20 cellular contexts compared by ENCODE assay signal in the genomic region with DNA sequence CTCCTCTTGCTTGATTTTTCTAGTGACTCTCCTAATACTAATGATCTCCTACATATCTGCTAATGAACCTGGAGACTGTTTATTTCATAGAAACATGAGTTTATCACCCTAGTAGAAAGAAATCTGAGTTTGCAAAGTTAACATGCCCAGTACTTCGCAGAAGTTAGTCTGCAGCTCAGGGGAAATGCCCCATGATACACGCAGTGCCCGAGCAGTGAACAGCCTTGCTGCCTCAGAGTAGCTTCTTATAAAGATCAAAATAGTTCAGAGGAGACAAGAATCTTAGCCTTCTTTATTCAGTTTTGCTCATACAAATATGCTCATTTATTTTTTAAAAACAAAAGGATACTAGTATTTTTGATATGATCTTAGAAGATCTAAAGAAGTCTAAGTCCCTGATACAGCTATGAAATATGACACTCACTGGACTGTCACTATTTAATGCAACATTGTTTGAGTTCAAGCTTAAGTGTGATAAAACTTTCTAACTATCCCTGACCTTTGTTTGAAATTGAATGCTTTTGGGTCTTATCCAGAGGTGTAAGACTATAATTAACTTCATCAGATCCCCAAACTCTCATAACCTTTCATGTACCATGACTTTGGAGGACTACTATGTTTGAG. TPM values are rescaled to one million over a fixed set of nuclear protein-coding genes. Genes with fewer than 3 reads are reported as not detected.
DNase-seq lines count a peak whose midpoint lies in the region; ATAC-seq and TF ChIP-seq lines count a peak whose summit lies in the region.
"Had no signal": no experiment of that assay in that cellular context is flagged by ENCODE, and none has a peak within 500 bp of the region (broad histone marks: within the 10 kb centered on the region; RNA-seq: fewer than 3 reads in every experiment).

No MANE protein-coding gene starts in this region.

- H3K27me3 Mint-ChIP-seq in mesothelial cell of epicardium (ENCODE audit: low read depth): no peaks in the 10 kb centered on the region
- peaks cover 11% of the 10 kb centered on the region for H3K27me3 Mint-ChIP-seq in activated CD4-positive, alpha-beta memory T cell treated with anti-CD3 and anti-CD28 coated beads for 36 hours

- POLR2A ChIA-PET in activated CD4-positive, alpha-beta memory T cell treated with anti-CD3 and anti-CD28 coated beads for 36 hours (lab: Charles Lee): no interaction called here

- H3K9me3 Mint-ChIP-seq in mesothelial cell of epicardium: no peaks in the 10 kb centered on the region
- no peaks in the 10 kb centered on the region for H3K9me3 Mint-ChIP-seq in activated CD4-positive, alpha-beta memory T cell treated with anti-CD3 and anti-CD28 coated beads for 36 hours
- H3K9me3 Mint-ChIP-seq: CD8-positive, alpha-beta memory T cell had no signal

- CTCF ChIA-PET in activated CD4-positive, alpha-beta memory T cell treated with anti-CD3 and anti-CD28 coated beads for 36 hours (lab: Charles Lee): interaction anchor here (0.6 kb wide), 1 partner anchor 1382 kb away, joined by 4 read pairs; no protein-coding TSS in a partner anchor

- DNase-seq in cardiac muscle cell (ENCODE audit: low read depth in 1 of 2, low spot score in 1 of 2) (no peak), heart left ventricle (no peak), mesothelial cell of epicardium (ENCODE audit: low spot score in 2 of 2, unreplicated experiment in 2 of 2) (no peak), psoas muscle (no peak), NCI-H2029 treated with DMSO at 0.1 percent for 48 hours (lab: John Stamatoyannopoulos, UW) (no peak)
- no peak for DNase-seq in effector CD8-positive, alpha-beta T cell (lab: John Stamatoyannopoulos, UW)
- no peak for DNase-seq in activated CD4-positive, alpha-beta memory T cell treated with anti-CD3 and anti-CD28 coated beads for 36 hours
- DNase-seq: CD8-positive, alpha-beta memory T cell; DND-41; GDM1; KG1; NCI-H1092; NCI-H1694; NCI-H345; NCI-H526 treated with DMSO at 0.1 percent for 48 hours; OCI-M1 had no signal

- peaks cover 41% of the 10 kb centered on the region for H3K4me1 Mint-ChIP-seq in mesothelial cell of epicardium
- H3K4me1 Mint-ChIP-seq in activated CD4-positive, alpha-beta memory T cell treated with anti-CD3 and anti-CD28 coated beads for 36 hours (ENCODE audit: low read depth): no peaks in the 10 kb centered on the region
- H3K4me1 Mint-ChIP-seq: CD8-positive, alpha-beta memory T cell had no signal

- no peak for TF ChIP-seq POLR2A in heart left ventricle (IDR thresholded peaks at IDR 0.05)

- H3K36me3 ChIP-seq in cardiac muscle cell (no peaks in the 10 kb centered on the region), heart left ventricle (no peaks in the 10 kb centered on the region), psoas muscle (ENCODE audit: insufficient read depth in 1 of 2, low read depth in 1 of 2) (no peaks in the 10 kb centered on the region)
- H3K36me3 ChIP-seq: BLaER1 had no signal

- peak overlapping the region; percentile 91 for H3K27ac Mint-ChIP-seq in mesothelial cell of epicardium
- H3K27ac Mint-ChIP-seq in activated CD4-positive, alpha-beta memory T cell treated with anti-CD3 and anti-CD28 coated beads for 36 hours: no peak overlapping the region
- H3K27ac Mint-ChIP-seq: CD8-positive, alpha-beta memory T cell had no signal

- WGBS in heart left ventricle, 4 donors: 67 to 77% (median 74%) methylated on average over 3 of the region's 3 CpGs
- 19 to 46% (median 26%) methylated on average over 3 of the region's 3 CpGs for WGBS in psoas muscle, 3 donors

- no peak overlapping the region for H3K4me3 ChIP-seq in cardiac muscle cell
- H3K4me3 ChIP-seq in heart left ventricle: no peak overlapping the region
- peak overlapping the region; percentile 43 for H3K4me3 ChIP-seq in psoas muscle
- H3K4me3 ChIP-seq: BLaER1 had no signal

- intact Hi-C loops in heart left ventricle (cut with DNase I) (no loop called here), psoas muscle (cut with DNase I) (no loop called here)
- intact Hi-C loops in activated CD4-positive, alpha-beta memory T cell treated with anti-CD3 and anti-CD28 coated beads for 36 hours (cut with micrococcal nuclease): no loop called here

- H3K27me3 ChIP-seq in cardiac muscle cell (no peaks in the 10 kb centered on the region), heart left ventricle (no peaks in the 10 kb centered on the region), psoas muscle (ENCODE audit: insufficient read depth in 3 of 3, low read length in 2 of 3) (no peaks in the 10 kb centered on the region)
- H3K27me3 ChIP-seq: BLaER1 had no signal

- H3K9me3 ChIP-seq in cardiac muscle cell (ENCODE audit: low read depth): no peaks in the 10 kb centered on the region
- no peaks in the 10 kb centered on the region for H3K9me3 ChIP-seq in heart left ventricle
- no peaks in the 10 kb centered on the region for H3K9me3 ChIP-seq in psoas muscle
- H3K9me3 ChIP-seq: BLaER1 had no signal

- no peaks in the 10 kb centered on the region for H3K36me3 Mint-ChIP-seq in mesothelial cell of epicardium
- no peaks in the 10 kb centered on the region for H3K36me3 Mint-ChIP-seq in activated CD4-positive, alpha-beta memory T cell treated with anti-CD3 and anti-CD28 coated beads for 36 hours
- H3K36me3 Mint-ChIP-seq: CD8-positive, alpha-beta memory T cell had no signal

- H3K4me1 ChIP-seq in cardiac muscle cell (ENCODE audit: low read depth) (peaks cover 42% of the 10 kb centered on the region), heart left ventricle (no peaks in the 10 kb centered on the region), psoas muscle (no peaks in the 10 kb centered on the region)
- H3K4me1 ChIP-seq: BLaER1 had no signal

- no peak overlapping the region for H3K4me3 Mint-ChIP-seq in mesothelial cell of epicardium
- no peak overlapping the region for H3K4me3 Mint-ChIP-seq in activated CD4-positive, alpha-beta memory T cell treated with anti-CD3 and anti-CD28 coated beads for 36 hours
- H3K4me3 Mint-ChIP-seq: CD8-positive, alpha-beta memory T cell had no signal

- H3K27ac ChIP-seq in cardiac muscle cell (peak overlapping the region; percentile 69), heart left ventricle (peak overlapping the region in 1 of 12 donors; percentile 2), psoas muscle (peak overlapping the region; percentile 48)
- H3K27ac ChIP-seq: 22Rv1, BLaER1 had no signal

- TF ChIP-seq CTCF in cardiac muscle cell (IDR thresholded peaks at IDR 0.05; ENCODE audit: low read depth, low read length): no peak
- no peak for TF ChIP-seq CTCF in heart left ventricle (IDR thresholded peaks at IDR 0.05)
- no peak for TF ChIP-seq CTCF in mesothelial cell of epicardium (IDR thresholded peaks at IDR 0.05; ENCODE audit: unreplicated experiment)
- TF ChIP-seq CTCF in psoas muscle (IDR thresholded peaks at IDR 0.05): no peak

- ATAC-seq in heart left ventricle (no peak), psoas muscle (peak; percentile 46 to 81 (median 65)), HG03354 (IDR thresholded peaks at IDR 0.05; ENCODE audit: poor library complexity, severe bottlenecking, unreplicated experiment) (no peak)
- ATAC-seq: HCT116 had no signal

RNA-seq across cellular contexts. Expression of gene FRZB, which starts 20.5 kb away (rescaled TPM):
- total RNA-seq in cardiac muscle cell: 9.6 and 12.3 TPM in 2 replicates
- 23.9 and 26.6 TPM in 2 replicates for polyA plus RNA-seq in cardiac muscle cell
- total RNA-seq in heart left ventricle: 1 to 10 TPM in 6 of 9 donors, under 1 TPM in 3; 0.31 to 5.5 (median 1.9) TPM
- 1 to 10 TPM; 1.1 to 1.8 TPM for polyA plus RNA-seq in heart left ventricle
- total RNA-seq in mesothelial cell of epicardium: 12.1 to 13.0 TPM (median 12.6 TPM) in 3 replicates
- 10 to 100 TPM in 1 of 4 donors, 1 to 10 TPM in 3; 1.3 to 19.8 (median 3.0) TPM for total RNA-seq in psoas muscle
- 1 to 10 TPM in 2 of 3 donors, under 1 TPM in 1; 0.57 to 3.1 (median 2.7) TPM for polyA plus RNA-seq in psoas muscle
- not detected for total RNA-seq in activated CD4-positive, alpha-beta memory T cell treated with anti-CD3 and anti-CD28 coated beads for 36 hours
- total RNA-seq: CD8-positive, alpha-beta memory T cell had no signal
- polyA plus RNA-seq: CD8-positive, alpha-beta memory T cell had no signal

Comparison
In these comparisons a context has a peak if more than half of its experiments do, and no peak if none do; other contexts are left out.
1. ATAC-seq: peak in psoas muscle (4 of 4); none in heart left ventricle (0 of 4) and HG03354 (single experiment).